ENCODE assay signal across 7 cellular contexts in genomic region chr2:16088035-16088696, GRCh38.
"Had no signal": no experiment of that assay in that cellular context is flagged by ENCODE, and none has a peak within 500 bp of the region (broad histone marks: within the 10 kb centered on the region; RNA-seq: fewer than 3 reads in every experiment).

No MANE protein-coding gene starts in this region.

- H3K9me3 Mint-ChIP-seq: H9, IgD-negative memory B cell had no signal

- H3K36me3 Mint-ChIP-seq: IgD-negative memory B cell had no signal

- H3K4me3 Mint-ChIP-seq: H9, IgD-negative memory B cell had no signal

- H3K4me3 ChIP-seq: GM23248, K562 had no signal

- H3K4me1 Mint-ChIP-seq: IgD-negative memory B cell had no signal

- H3K9ac ChIP-seq: GM23248 had no signal

- H3K27me3 Mint-ChIP-seq: IgD-negative memory B cell had no signal

- H3K27ac ChIP-seq: GM23248, HL-60 had no signal

- H3K27ac Mint-ChIP-seq: H9, IgD-negative memory B cell had no signal

- DNase-seq: GM23248, H9, HCEC 1CT, KG1 had no signal
